ENCODE assay signal across 1 cellular context in the genomic region with DNA sequence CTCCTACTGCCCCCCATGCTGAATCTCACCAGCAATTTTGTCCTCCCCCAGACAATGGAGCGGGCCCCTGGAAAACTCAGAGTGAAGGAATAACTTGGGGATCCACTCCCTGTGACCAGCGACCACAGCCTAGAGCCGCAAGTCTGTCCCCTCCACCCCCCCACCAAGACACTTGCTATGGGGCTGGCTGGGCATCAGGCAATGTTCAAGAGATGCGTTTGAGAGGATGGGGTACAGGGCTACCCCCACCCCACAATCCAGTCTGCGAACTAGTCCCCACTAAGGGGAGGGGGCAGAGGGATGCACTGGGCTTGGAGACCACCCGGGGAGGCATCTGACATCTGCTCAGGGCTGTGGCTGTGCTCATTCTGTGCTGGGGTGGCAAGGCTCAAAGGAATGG.
TF ChIP-seq lines count a peak whose summit lies in the region.

No MANE protein-coding gene starts in this region.

TF ChIP-seq in WTC11, 78 proteins besides CTCF, POLR2A, EP300 and RAD21 (continued from another document):
- TF ChIP-seq, protein P1, sequence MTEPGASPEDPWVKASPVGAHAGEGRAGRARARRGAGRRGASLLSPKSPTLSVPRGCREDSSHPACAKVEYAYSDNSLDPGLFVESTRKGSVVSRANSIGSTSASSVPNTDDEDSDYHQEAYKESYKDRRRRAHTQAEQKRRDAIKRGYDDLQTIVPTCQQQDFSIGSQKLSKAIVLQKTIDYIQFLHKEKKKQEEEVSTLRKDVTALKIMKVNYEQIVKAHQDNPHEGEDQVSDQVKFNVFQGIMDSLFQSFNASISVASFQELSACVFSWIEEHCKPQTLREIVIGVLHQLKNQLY (CRISPR knock-in tag; IDR thresholded peaks at IDR 0.05): no peak
- TF ChIP-seq FOXK1 (CRISPR knock-in tag; IDR thresholded peaks at IDR 0.05) (no peak), NFYB (CRISPR knock-in tag; conservative IDR thresholded peaks at IDR 0.05; ENCODE audit: low read depth) (no peak), ZNF416 (CRISPR knock-in tag; IDR thresholded peaks at IDR 0.05) (no peak), MXD4 (CRISPR knock-in tag; IDR thresholded peaks at IDR 0.05; ENCODE audit: borderline replicate concordance) (no peak), GRHL2 (CRISPR knock-in tag; IDR thresholded peaks at IDR 0.05; ENCODE audit: insufficient replicate concordance, severe bottlenecking) (no peak), GABPB1 (CRISPR knock-in tag; IDR thresholded peaks at IDR 0.05) (no peak), FOXJ3 (CRISPR knock-in tag; IDR thresholded peaks at IDR 0.05; ENCODE audit: borderline replicate concordance) (no peak), ZNF423 (CRISPR knock-in tag; IDR thresholded peaks at IDR 0.05) (no peak), MYBL2 (CRISPR knock-in tag; IDR thresholded peaks at IDR 0.05) (no peak)
- TF ChIP-seq, protein P2, sequence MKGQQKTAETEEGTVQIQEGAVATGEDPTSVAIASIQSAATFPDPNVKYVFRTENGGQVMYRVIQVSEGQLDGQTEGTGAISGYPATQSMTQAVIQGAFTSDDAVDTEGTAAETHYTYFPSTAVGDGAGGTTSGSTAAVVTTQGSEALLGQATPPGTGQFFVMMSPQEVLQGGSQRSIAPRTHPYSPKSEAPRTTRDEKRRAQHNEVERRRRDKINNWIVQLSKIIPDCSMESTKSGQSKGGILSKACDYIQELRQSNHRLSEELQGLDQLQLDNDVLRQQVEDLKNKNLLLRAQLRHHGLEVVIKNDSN (CRISPR knock-in tag; IDR thresholded peaks at IDR 0.05): no peak
- TF ChIP-seq, protein P3, sequence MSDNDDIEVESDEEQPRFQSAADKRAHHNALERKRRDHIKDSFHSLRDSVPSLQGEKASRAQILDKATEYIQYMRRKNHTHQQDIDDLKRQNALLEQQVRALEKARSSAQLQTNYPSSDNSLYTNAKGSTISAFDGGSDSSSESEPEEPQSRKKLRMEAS (CRISPR knock-in tag; IDR thresholded peaks at IDR 0.05): no peak
- TF ChIP-seq, protein P4, sequence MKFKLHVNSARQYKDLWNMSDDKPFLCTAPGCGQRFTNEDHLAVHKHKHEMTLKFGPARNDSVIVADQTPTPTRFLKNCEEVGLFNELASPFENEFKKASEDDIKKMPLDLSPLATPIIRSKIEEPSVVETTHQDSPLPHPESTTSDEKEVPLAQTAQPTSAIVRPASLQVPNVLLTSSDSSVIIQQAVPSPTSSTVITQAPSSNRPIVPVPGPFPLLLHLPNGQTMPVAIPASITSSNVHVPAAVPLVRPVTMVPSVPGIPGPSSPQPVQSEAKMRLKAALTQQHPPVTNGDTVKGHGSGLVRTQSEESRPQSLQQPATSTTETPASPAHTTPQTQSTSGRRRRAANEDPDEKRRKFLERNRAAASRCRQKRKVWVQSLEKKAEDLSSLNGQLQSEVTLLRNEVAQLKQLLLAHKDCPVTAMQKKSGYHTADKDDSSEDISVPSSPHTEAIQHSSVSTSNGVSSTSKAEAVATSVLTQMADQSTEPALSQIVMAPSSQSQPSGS (CRISPR knock-in tag; IDR thresholded peaks at IDR 0.05; ENCODE audit: borderline replicate concordance, low read depth): no peak
- TF ChIP-seq, protein P5, sequence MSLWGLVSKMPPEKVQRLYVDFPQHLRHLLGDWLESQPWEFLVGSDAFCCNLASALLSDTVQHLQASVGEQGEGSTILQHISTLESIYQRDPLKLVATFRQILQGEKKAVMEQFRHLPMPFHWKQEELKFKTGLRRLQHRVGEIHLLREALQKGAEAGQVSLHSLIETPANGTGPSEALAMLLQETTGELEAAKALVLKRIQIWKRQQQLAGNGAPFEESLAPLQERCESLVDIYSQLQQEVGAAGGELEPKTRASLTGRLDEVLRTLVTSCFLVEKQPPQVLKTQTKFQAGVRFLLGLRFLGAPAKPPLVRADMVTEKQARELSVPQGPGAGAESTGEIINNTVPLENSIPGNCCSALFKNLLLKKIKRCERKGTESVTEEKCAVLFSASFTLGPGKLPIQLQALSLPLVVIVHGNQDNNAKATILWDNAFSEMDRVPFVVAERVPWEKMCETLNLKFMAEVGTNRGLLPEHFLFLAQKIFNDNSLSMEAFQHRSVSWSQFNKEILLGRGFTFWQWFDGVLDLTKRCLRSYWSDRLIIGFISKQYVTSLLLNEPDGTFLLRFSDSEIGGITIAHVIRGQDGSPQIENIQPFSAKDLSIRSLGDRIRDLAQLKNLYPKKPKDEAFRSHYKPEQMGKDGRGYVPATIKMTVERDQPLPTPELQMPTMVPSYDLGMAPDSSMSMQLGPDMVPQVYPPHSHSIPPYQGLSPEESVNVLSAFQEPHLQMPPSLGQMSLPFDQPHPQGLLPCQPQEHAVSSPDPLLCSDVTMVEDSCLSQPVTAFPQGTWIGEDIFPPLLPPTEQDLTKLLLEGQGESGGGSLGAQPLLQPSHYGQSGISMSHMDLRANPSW (CRISPR knock-in tag; conservative IDR thresholded peaks at IDR 0.05; ENCODE audit: low read depth): no peak
- TF ChIP-seq, protein P6, sequence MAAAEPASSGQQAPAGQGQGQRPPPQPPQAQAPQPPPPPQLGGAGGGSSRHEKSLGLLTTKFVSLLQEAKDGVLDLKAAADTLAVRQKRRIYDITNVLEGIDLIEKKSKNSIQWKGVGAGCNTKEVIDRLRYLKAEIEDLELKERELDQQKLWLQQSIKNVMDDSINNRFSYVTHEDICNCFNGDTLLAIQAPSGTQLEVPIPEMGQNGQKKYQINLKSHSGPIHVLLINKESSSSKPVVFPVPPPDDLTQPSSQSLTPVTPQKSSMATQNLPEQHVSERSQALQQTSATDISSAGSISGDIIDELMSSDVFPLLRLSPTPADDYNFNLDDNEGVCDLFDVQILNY (CRISPR knock-in tag; IDR thresholded peaks at IDR 0.05): no peak
- TF ChIP-seq, protein P7, sequence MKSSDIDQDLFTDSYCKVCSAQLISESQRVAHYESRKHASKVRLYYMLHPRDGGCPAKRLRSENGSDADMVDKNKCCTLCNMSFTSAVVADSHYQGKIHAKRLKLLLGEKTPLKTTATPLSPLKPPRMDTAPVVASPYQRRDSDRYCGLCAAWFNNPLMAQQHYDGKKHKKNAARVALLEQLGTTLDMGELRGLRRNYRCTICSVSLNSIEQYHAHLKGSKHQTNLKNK (CRISPR knock-in tag; IDR thresholded peaks at IDR 0.05): no peak
